17 cellular contexts compared by ENCODE assay signal in the genomic region with DNA sequence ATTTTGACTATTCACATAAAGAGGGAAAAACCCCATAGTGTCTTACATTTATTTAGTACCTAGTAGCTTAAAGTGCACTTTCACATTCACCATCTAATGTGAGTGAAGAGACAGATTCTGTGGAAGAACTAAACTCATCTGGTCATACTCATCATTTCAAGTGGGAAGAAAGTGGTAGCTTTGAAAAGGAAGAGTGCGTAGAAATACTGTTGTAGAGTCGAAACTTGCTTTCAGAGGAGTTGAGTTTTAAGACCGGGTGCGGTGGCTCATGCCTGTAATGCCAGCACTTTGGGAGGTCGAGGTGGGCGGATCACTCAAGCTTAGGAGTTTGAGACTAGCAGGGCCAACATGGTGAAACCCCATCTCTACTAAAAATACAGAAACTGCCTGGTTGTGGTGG.
DNase-seq lines count a peak whose midpoint lies in the region; ATAC-seq and TF ChIP-seq lines count a peak whose summit lies in the region.
"Had no signal": no experiment of that assay in that cellular context is flagged by ENCODE, and none has a peak within 500 bp of the region (broad histone marks: within the 10 kb centered on the region; RNA-seq: fewer than 3 reads in every experiment).

No MANE protein-coding gene starts in this region.

- H3K9me3 ChIP-seq in body of pancreas: no peaks in the 10 kb centered on the region
- H3K9me3 ChIP-seq: BLaER1, HAP-1 had no signal

- no peaks in the 10 kb centered on the region for H3K27me3 Mint-ChIP-seq in activated naive CD4-positive, alpha-beta T cell treated with anti-CD3 and anti-CD28 coated beads for 36 hours (ENCODE audit: low read depth)
- H3K27me3 Mint-ChIP-seq in activated naive CD4-positive, alpha-beta T cell treated with anti-CD3 and anti-CD28 coated beads, Interleukin-2, amount 10 ng/mL, durations not matched to agents 7 days and 5 days: no peaks in the 10 kb centered on the region
- H3K27me3 Mint-ChIP-seq in activated T-cell treated with anti-CD3 and anti-CD28 coated beads, Interleukin-2, amount 50 U/mL, for 4 hours (ENCODE audit: low read depth): no peaks in the 10 kb centered on the region
- H3K27me3 Mint-ChIP-seq in activated T-helper 17 cell treated with anti-CD3 and anti-CD28 coated beads, Interleukin-2, amount 50 U/mL, for 72 hours: no peaks in the 10 kb centered on the region
- H3K27me3 Mint-ChIP-seq: CD8-positive, alpha-beta memory T cell had no signal

- peaks cover 7% of the 10 kb centered on the region for H3K4me1 Mint-ChIP-seq in activated naive CD4-positive, alpha-beta T cell treated with anti-CD3 and anti-CD28 coated beads for 36 hours (ENCODE audit: low read depth)
- no peaks in the 10 kb centered on the region for H3K4me1 Mint-ChIP-seq in activated naive CD4-positive, alpha-beta T cell treated with anti-CD3 and anti-CD28 coated beads, Interleukin-2, amount 10 ng/mL, durations not matched to agents 7 days and 5 days
- peaks cover 3% of the 10 kb centered on the region for H3K4me1 Mint-ChIP-seq in activated T-cell treated with anti-CD3 and anti-CD28 coated beads, Interleukin-2, amount 50 U/mL, for 4 hours (ENCODE audit: low read depth)
- peaks cover 16% of the 10 kb centered on the region for H3K4me1 Mint-ChIP-seq in activated T-helper 17 cell treated with anti-CD3 and anti-CD28 coated beads, Interleukin-2, amount 50 U/mL, for 72 hours
- H3K4me1 Mint-ChIP-seq: CD8-positive, alpha-beta memory T cell had no signal

- no peak for TF ChIP-seq CTCF in body of pancreas (IDR thresholded peaks at IDR 0.05)

- no peaks in the 10 kb centered on the region for H3K36me3 Mint-ChIP-seq in activated naive CD4-positive, alpha-beta T cell treated with anti-CD3 and anti-CD28 coated beads for 36 hours (ENCODE audit: low read depth)
- no peaks in the 10 kb centered on the region for H3K36me3 Mint-ChIP-seq in activated naive CD4-positive, alpha-beta T cell treated with anti-CD3 and anti-CD28 coated beads, Interleukin-2, amount 10 ng/mL, durations not matched to agents 7 days and 5 days
- H3K36me3 Mint-ChIP-seq in activated T-cell treated with anti-CD3 and anti-CD28 coated beads, Interleukin-2, amount 50 U/mL, for 4 hours (ENCODE audit: insufficient read depth): no peaks in the 10 kb centered on the region
- peaks cover 9% of the 10 kb centered on the region for H3K36me3 Mint-ChIP-seq in activated T-helper 17 cell treated with anti-CD3 and anti-CD28 coated beads, Interleukin-2, amount 50 U/mL, for 72 hours (ENCODE audit: low read depth)

- H3K27ac Mint-ChIP-seq in activated naive CD4-positive, alpha-beta T cell treated with anti-CD3 and anti-CD28 coated beads for 36 hours: no peak overlapping the region
- H3K27ac Mint-ChIP-seq in activated naive CD4-positive, alpha-beta T cell treated with anti-CD3 and anti-CD28 coated beads, Interleukin-2, amount 10 ng/mL, durations not matched to agents 7 days and 5 days: no peak overlapping the region
- peak overlapping the region; percentile 50 for H3K27ac Mint-ChIP-seq in activated T-helper 17 cell treated with anti-CD3 and anti-CD28 coated beads, Interleukin-2, amount 50 U/mL, for 72 hours

- H3K4me1 ChIP-seq in body of pancreas: peaks cover 17% of the 10 kb centered on the region

- no peaks in the 10 kb centered on the region for H3K9me3 Mint-ChIP-seq in activated naive CD4-positive, alpha-beta T cell treated with anti-CD3 and anti-CD28 coated beads for 36 hours
- no peaks in the 10 kb centered on the region for H3K9me3 Mint-ChIP-seq in activated naive CD4-positive, alpha-beta T cell treated with anti-CD3 and anti-CD28 coated beads, Interleukin-2, amount 10 ng/mL, durations not matched to agents 7 days and 5 days
- no peaks in the 10 kb centered on the region for H3K9me3 Mint-ChIP-seq in activated T-cell treated with anti-CD3 and anti-CD28 coated beads, Interleukin-2, amount 50 U/mL, for 4 hours
- H3K9me3 Mint-ChIP-seq in activated T-helper 17 cell treated with anti-CD3 and anti-CD28 coated beads, Interleukin-2, amount 50 U/mL, for 72 hours: no peaks in the 10 kb centered on the region
- H3K9me3 Mint-ChIP-seq: CD8-positive, alpha-beta memory T cell had no signal

- CTCF ChIA-PET in activated naive CD4-positive, alpha-beta T cell treated with anti-CD3 and anti-CD28 coated beads for 36 hours (lab: Charles Lee): interaction anchor here (0.6 kb wide), 1 partner anchor 373 kb away, joined by 6 read pairs; no protein-coding TSS in a partner anchor
- CTCF ChIA-PET in activated naive CD4-positive, alpha-beta T cell treated with anti-CD3 and anti-CD28 coated beads, Interleukin-2, amount 10 ng/mL, durations not matched to agents 7 days and 5 days (lab: Charles Lee): no interaction called here

- peak; percentile 42 for DNase-seq in activated naive CD4-positive, alpha-beta T cell treated with anti-CD3 and anti-CD28 coated beads for 36 hours
- DNase-seq in activated naive CD4-positive, alpha-beta T cell treated with anti-CD3 and anti-CD28 coated beads, Interleukin-2, amount 10 ng/mL, durations not matched to agents 7 days and 5 days: no peak
- no peak for DNase-seq in activated T-cell treated with anti-CD3 and anti-CD28 coated beads, Interleukin-2, amount 50 U/mL, for 4 hours
- peak; percentile 4 for DNase-seq in stimulated activated CD8-positive, alpha-beta memory T cell treated with anti-CD3 and anti-CD28 coated beads, Interleukin-4, amount 100 ng/mL, for 24 hours (ENCODE audit: low read depth)
- DNase-seq in body of pancreas (no peak), germinal center (ENCODE audit: low spot score) (no peak)
- DNase-seq: CD8-positive, alpha-beta memory T cell; DND-41; GDM1; Karpas-422; NCI-H1105 treated with DMSO at 0.1 percent for 48 hours; NCI-H187 treated with DMSO at 0.1 percent for 48 hours; NCI-H446; PC-3 had no signal

- no peaks in the 10 kb centered on the region for H3K36me3 ChIP-seq in body of pancreas (replicated peaks in 1 of 2; ENCODE audit: insufficient read depth in 1 of 2, low read depth in 2 of 2)
- H3K36me3 ChIP-seq: BLaER1, HAP-1 had no signal

- H3K4me3 ChIP-seq in body of pancreas: no peak overlapping the region
- H3K4me3 ChIP-seq: BLaER1, HAP-1 had no signal

- TF ChIP-seq POLR2A in body of pancreas (IDR thresholded peaks at IDR 0.05): no peak

- WGBS in body of pancreas, 2 donors: 87 to 99% methylated on average over 6 of the region's 6 CpGs

- H3K27me3 ChIP-seq in body of pancreas: no peaks in the 10 kb centered on the region
- H3K27me3 ChIP-seq: BLaER1 had no signal

- no peak overlapping the region for H3K27ac ChIP-seq in body of pancreas
- H3K27ac ChIP-seq: BLaER1 had no signal

- no peak overlapping the region for H3K4me3 Mint-ChIP-seq in activated naive CD4-positive, alpha-beta T cell treated with anti-CD3 and anti-CD28 coated beads for 36 hours
- H3K4me3 Mint-ChIP-seq in activated naive CD4-positive, alpha-beta T cell treated with anti-CD3 and anti-CD28 coated beads, Interleukin-2, amount 10 ng/mL, durations not matched to agents 7 days and 5 days: no peak overlapping the region
- H3K4me3 Mint-ChIP-seq in activated T-cell treated with anti-CD3 and anti-CD28 coated beads, Interleukin-2, amount 50 U/mL, for 4 hours: no peak overlapping the region
- H3K4me3 Mint-ChIP-seq in activated T-helper 17 cell treated with anti-CD3 and anti-CD28 coated beads, Interleukin-2, amount 50 U/mL, for 72 hours: peak overlapping the region; percentile 17
- H3K4me3 Mint-ChIP-seq: CD8-positive, alpha-beta memory T cell had no signal

- ATAC-seq in activated T-cell treated with anti-CD3 and anti-CD28 coated beads, Interleukin-2, amount 50 U/mL, for 4 hours: peak; percentile 73 to 75
- ATAC-seq in activated T-helper 17 cell treated with anti-CD3 and anti-CD28 coated beads, Interleukin-2, amount 50 U/mL, for 72 hours (replicated peaks): peak; percentile 94
- ATAC-seq in body of pancreas: no peak
- ATAC-seq: PC-3 had no signal

- intact Hi-C loops in activated naive CD4-positive, alpha-beta T cell treated with anti-CD3 and anti-CD28 coated beads for 36 hours (cut with micrococcal nuclease): no loop called here
- intact Hi-C loops in body of pancreas (cut with DNase I): no loop called here

Comparison
In these comparisons a context has a peak if more than half of its experiments do, and no peak if none do; other contexts are left out.
1. DNase-seq: peak in activated naive CD4-positive, alpha-beta T cell treated with anti-CD3 and anti-CD28 coated beads for 36 hours (single experiment) and stimulated activated CD8-positive, alpha-beta memory T cell treated with anti-CD3 and anti-CD28 coated beads, Interleukin-4, amount 100 ng/mL, for 24 hours (single experiment); none in activated naive CD4-positive, alpha-beta T cell treated with anti-CD3 and anti-CD28 coated beads, Interleukin-2, amount 10 ng/mL, durations not matched to agents 7 days and 5 days (single experiment), activated T-cell treated with anti-CD3 and anti-CD28 coated beads, Interleukin-2, amount 50 U/mL, for 4 hours (single experiment), body of pancreas (0 of 4) and germinal center (single experiment).